18 cellular contexts compared by ENCODE assay signal in genomic region chr4:184402740-184403383, GRCh38.
DNase-seq lines count a peak whose midpoint lies in the region; ATAC-seq and TF ChIP-seq lines count a peak whose summit lies in the region.
"Had no signal": no experiment of that assay in that cellular context is flagged by ENCODE, and none has a peak within 500 bp of the region (broad histone marks: within the 10 kb centered on the region; RNA-seq: fewer than 3 reads in every experiment).

No MANE protein-coding gene starts in this region.

- H3K27ac ChIP-seq in MM.1S (ENCODE audit: low read length) (peak overlapping the region; percentile 77; the same call in 1 of the 2 replicates), heart left ventricle (peak overlapping the region in 4 of 12 donors; percentile 18 to 76 (median 28))
- H3K27ac ChIP-seq: HL-60, vagina had no signal

- peaks cover 81% of the 10 kb centered on the region for H3K79me2 ChIP-seq in MM.1S (ENCODE audit: low read length)

- CTCF ChIA-PET in activated naive CD4-positive, alpha-beta T cell treated with anti-CD3 and anti-CD28 coated beads for 36 hours (lab: Charles Lee): no interaction called here

- no peaks in the 10 kb centered on the region for H4K20me1 ChIP-seq in MM.1S (ENCODE audit: insufficient read depth, low read length)

- H3K4me1 Mint-ChIP-seq in activated naive CD4-positive, alpha-beta T cell treated with anti-CD3 and anti-CD28 coated beads, Interleukin-2, amount 50 U/mL, for 24 hours: peaks cover 21% of the 10 kb centered on the region
- peaks cover 16% of the 10 kb centered on the region for H3K4me1 Mint-ChIP-seq in activated naive CD4-positive, alpha-beta T cell treated with anti-CD3 and anti-CD28 coated beads for 36 hours (ENCODE audit: low read depth)
- peaks cover 27% of the 10 kb centered on the region for H3K4me1 Mint-ChIP-seq in endothelial cell (ENCODE audit: unreplicated experiment)
- H3K4me1 Mint-ChIP-seq in stimulated activated memory B cell treated with anti-CD40 and anti-IgM and Interleukin-4, amounts not matched to agents 10 μg/mL and 1 μg/mL and 100 μg/mL, for 72 hours: peaks cover 52% of the 10 kb centered on the region

- no peaks in the 10 kb centered on the region for H3K27me3 Mint-ChIP-seq in activated naive CD4-positive, alpha-beta T cell treated with anti-CD3 and anti-CD28 coated beads, Interleukin-2, amount 50 U/mL, for 24 hours
- no peaks in the 10 kb centered on the region for H3K27me3 Mint-ChIP-seq in activated naive CD4-positive, alpha-beta T cell treated with anti-CD3 and anti-CD28 coated beads for 36 hours (ENCODE audit: low read depth)
- H3K27me3 Mint-ChIP-seq in endothelial cell (ENCODE audit: unreplicated experiment): peaks cover 9% of the 10 kb centered on the region
- H3K27me3 Mint-ChIP-seq in stimulated activated memory B cell treated with anti-CD40 and anti-IgM and Interleukin-4, amounts not matched to agents 10 μg/mL and 1 μg/mL and 100 μg/mL, for 72 hours: no peaks in the 10 kb centered on the region

- H3K36me3 ChIP-seq in MM.1S (replicated peaks; ENCODE audit: insufficient read depth, low read length) (peaks cover 29% of the 10 kb centered on the region), heart left ventricle (peaks cover 0 to 92% (median 73%) of the 10 kb centered on the region in 9 donors)

- H3K9ac ChIP-seq in MM.1S (ENCODE audit: low read length): no peak overlapping the region

- TF ChIP-seq CTCF in MM.1S (IDR thresholded peaks at IDR 0.05; ENCODE audit: low read length) (no peak), endothelial cell (IDR thresholded peaks at IDR 0.05; ENCODE audit: unreplicated experiment) (no peak), heart left ventricle (IDR thresholded peaks at IDR 0.05) (no peak)

- peak; percentile 67 for ATAC-seq in stimulated activated memory B cell treated with anti-CD40 and anti-IgM and Interleukin-4, amounts not matched to agents 10 μg/mL and 1 μg/mL and 100 μg/mL, for 72 hours
- ATAC-seq in GM21529 (IDR thresholded peaks at IDR 0.05; ENCODE audit: unreplicated experiment) (no peak), heart left ventricle (no peak)
- ATAC-seq: left lung had no signal

- H3K4me3 ChIP-seq in MM.1S (ENCODE audit: low read length) (no peak overlapping the region), heart left ventricle (no peak overlapping the region)
- H3K4me3 ChIP-seq: left lung, vagina had no signal

- no peaks in the 10 kb centered on the region for H3K9me2 ChIP-seq in MM.1S (replicated peaks; ENCODE audit: insufficient read depth, low read length)

- H3K9me3 ChIP-seq in MM.1S (replicated peaks; ENCODE audit: insufficient read depth, low read length) (no peaks in the 10 kb centered on the region), heart left ventricle (no peaks in the 10 kb centered on the region)
- H3K9me3 ChIP-seq: left lung, vagina had no signal

- H3K27me3 ChIP-seq in MM.1S (replicated peaks; ENCODE audit: insufficient read depth, low read length): no peaks in the 10 kb centered on the region
- H3K27me3 ChIP-seq in heart left ventricle: no peaks in the 10 kb centered on the region
- H3K27me3 ChIP-seq: left lung, vagina had no signal

- no peak for DNase-seq in activated naive CD4-positive, alpha-beta T cell treated with anti-CD3 and anti-CD28 coated beads for 36 hours
- no peak for DNase-seq in MM.1S
- no peak for DNase-seq in endothelial cell (ENCODE audit: low spot score)
- no peak for DNase-seq in stimulated activated CD4-positive, alpha-beta T cell treated with anti-CD3 and anti-CD28 coated beads, Interleukin-4, amount 100 ng/mL, for 4 hours
- no peak for DNase-seq in heart left ventricle
- DNase-seq: activated CD4-positive, CD25-positive, alpha-beta regulatory T cell; activated CD8-positive, alpha-beta memory T cell treated with anti-CD3 and anti-CD28 coated beads, Interleukin-2, amount 50 U/mL, for 48 hours; Calu3; left lung; NCI-H187 treated with DMSO at 0.1 percent for 48 hours; NCI-H510A treated with DMSO at 0.1 percent for 48 hours; stimulated activated naive CD4-positive, alpha-beta T cell; SW 1271 had no signal

- H3F3A ChIP-seq in MM.1S (ENCODE audit: insufficient read depth, low read length): peaks cover 33% of the 10 kb centered on the region

- no peak for TF ChIP-seq POLR2A in heart left ventricle (IDR thresholded peaks at IDR 0.05)

- H3K4me2 ChIP-seq in MM.1S (ENCODE audit: low read depth, low read length): 0 out of 2 replicates have a peak overlapping the region, but pooled peaks have one; percentile 28

- peaks cover 13% of the 10 kb centered on the region for H3K36me3 Mint-ChIP-seq in activated naive CD4-positive, alpha-beta T cell treated with anti-CD3 and anti-CD28 coated beads, Interleukin-2, amount 50 U/mL, for 24 hours
- H3K36me3 Mint-ChIP-seq in activated naive CD4-positive, alpha-beta T cell treated with anti-CD3 and anti-CD28 coated beads for 36 hours (ENCODE audit: low read depth): peaks cover 30% of the 10 kb centered on the region
- H3K36me3 Mint-ChIP-seq in endothelial cell (ENCODE audit: low read depth, unreplicated experiment): peaks cover 57% of the 10 kb centered on the region
- peaks cover 84% of the 10 kb centered on the region for H3K36me3 Mint-ChIP-seq in stimulated activated memory B cell treated with anti-CD40 and anti-IgM and Interleukin-4, amounts not matched to agents 10 μg/mL and 1 μg/mL and 100 μg/mL, for 72 hours

- 84 to 85% (median 84%) methylated on average over 14 of the region's 14 CpGs for WGBS in heart left ventricle, 4 donors

- peak overlapping the region; percentile 66 for H3K27ac Mint-ChIP-seq in activated naive CD4-positive, alpha-beta T cell treated with anti-CD3 and anti-CD28 coated beads, Interleukin-2, amount 50 U/mL, for 24 hours
- no peak overlapping the region for H3K27ac Mint-ChIP-seq in activated naive CD4-positive, alpha-beta T cell treated with anti-CD3 and anti-CD28 coated beads for 36 hours
- peak overlapping the region; percentile 45 for H3K27ac Mint-ChIP-seq in endothelial cell (ENCODE audit: unreplicated experiment)
- peak overlapping the region; percentile 68 for H3K27ac Mint-ChIP-seq in stimulated activated memory B cell treated with anti-CD40 and anti-IgM and Interleukin-4, amounts not matched to agents 10 μg/mL and 1 μg/mL and 100 μg/mL, for 72 hours

- H3K4me3 Mint-ChIP-seq in activated naive CD4-positive, alpha-beta T cell treated with anti-CD3 and anti-CD28 coated beads, Interleukin-2, amount 50 U/mL, for 24 hours: no peak overlapping the region
- no peak overlapping the region for H3K4me3 Mint-ChIP-seq in activated naive CD4-positive, alpha-beta T cell treated with anti-CD3 and anti-CD28 coated beads for 36 hours
- no peak overlapping the region for H3K4me3 Mint-ChIP-seq in endothelial cell (ENCODE audit: unreplicated experiment)
- H3K4me3 Mint-ChIP-seq in stimulated activated memory B cell treated with anti-CD40 and anti-IgM and Interleukin-4, amounts not matched to agents 10 μg/mL and 1 μg/mL and 100 μg/mL, for 72 hours: peak overlapping the region; percentile 16

- no peak overlapping the region for H2AFZ ChIP-seq in MM.1S (ENCODE audit: low read length)

- no peaks in the 10 kb centered on the region for H3K9me3 Mint-ChIP-seq in activated naive CD4-positive, alpha-beta T cell treated with anti-CD3 and anti-CD28 coated beads, Interleukin-2, amount 50 U/mL, for 24 hours
- H3K9me3 Mint-ChIP-seq in activated naive CD4-positive, alpha-beta T cell treated with anti-CD3 and anti-CD28 coated beads for 36 hours: no peaks in the 10 kb centered on the region
- no peaks in the 10 kb centered on the region for H3K9me3 Mint-ChIP-seq in endothelial cell (ENCODE audit: unreplicated experiment)
- H3K9me3 Mint-ChIP-seq in stimulated activated memory B cell treated with anti-CD40 and anti-IgM and Interleukin-4, amounts not matched to agents 10 μg/mL and 1 μg/mL and 100 μg/mL, for 72 hours: no peaks in the 10 kb centered on the region

- H3K4me1 ChIP-seq in MM.1S (ENCODE audit: low read length) (peaks cover 47% of the 10 kb centered on the region), heart left ventricle (peaks cover 0 to 76% (median 43%) of the 10 kb centered on the region in 12 donors)

- intact Hi-C loops in activated naive CD4-positive, alpha-beta T cell treated with anti-CD3 and anti-CD28 coated beads for 36 hours (cut with micrococcal nuclease): no loop called here
- intact Hi-C loops in heart left ventricle (cut with DNase I): loop anchor here in 4 of 10 donors (10.0 kb wide), 3 partner anchors 72 to 132 kb away; partner anchors contain the start of gene IRF2 (in 1 of the 4)
